9 cellular contexts compared by ENCODE assay signal in the genomic region with DNA sequence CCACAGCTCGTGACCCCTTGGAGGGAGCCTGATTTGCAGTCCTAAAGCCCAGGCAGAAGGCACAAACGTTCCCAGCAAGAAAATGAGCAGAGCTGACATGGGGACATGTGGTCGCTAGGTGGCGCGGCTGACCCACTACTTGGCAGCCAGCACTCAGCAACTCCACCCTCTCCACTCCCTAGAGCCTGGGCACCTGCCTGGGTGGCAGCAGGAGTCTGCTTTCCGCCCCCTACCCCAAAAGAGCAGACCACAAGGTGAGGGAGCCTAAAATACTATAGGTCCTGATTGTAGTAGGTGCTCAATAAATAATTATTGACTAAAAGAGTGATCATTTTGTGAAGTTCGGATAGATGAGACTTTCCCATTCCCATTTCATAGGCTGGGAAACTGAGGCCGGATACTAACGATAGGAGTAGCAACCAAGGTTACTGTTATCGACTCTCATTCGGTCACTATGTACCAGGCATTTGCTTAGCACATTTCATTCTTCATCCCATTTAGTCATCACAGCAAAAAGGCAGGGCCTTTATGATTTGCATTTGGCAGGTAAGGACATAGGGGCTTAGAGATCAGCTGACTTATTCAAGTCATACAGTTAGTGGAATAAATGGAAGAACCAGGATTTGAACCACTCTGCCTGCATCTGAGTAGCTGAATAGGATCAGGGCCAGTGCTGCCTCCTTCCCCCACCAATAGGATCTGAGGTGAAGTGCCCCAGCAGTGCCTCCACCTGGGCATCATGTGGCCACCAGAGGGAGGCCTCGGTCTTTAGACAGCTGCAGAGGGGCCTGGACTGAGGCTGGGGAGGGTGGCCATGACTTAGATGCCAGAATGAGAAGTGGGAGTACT. TPM values are rescaled to one million over a fixed set of nuclear protein-coding genes. Genes with fewer than 3 reads are reported as not detected.
DNase-seq lines count a peak whose midpoint lies in the region; ATAC-seq, FAIRE-seq and TF ChIP-seq lines count a peak whose summit lies in the region.
"Had no signal": no experiment of that assay in that cellular context is flagged by ENCODE, and none has a peak within 500 bp of the region (broad histone marks: within the 10 kb centered on the region; RNA-seq: fewer than 3 reads in every experiment).

No MANE protein-coding gene starts in this region.

- peak; percentile 60 for DNase-seq in NCI-H1436 (lab: John Stamatoyannopoulos, UW)
- DNase-seq in NCI-H1436 treated with DMSO at 0.1 percent for 48 hours (lab: John Stamatoyannopoulos, UW), result no peak
- DNase-seq in HuH-7.5 (ENCODE audit: low spot score), result peak; percentile 70
- peak; percentile 49 for DNase-seq in RCC 7860 (ENCODE audit: low spot score)
- peak; percentile 76 for DNase-seq in activated T-cell treated with anti-CD3 and anti-CD28 coated beads, Interleukin-2, amount 50 U/mL, for 4 hours
- peak; percentile 38 for DNase-seq in fibroblast of gingiva (ENCODE audit: low read depth)
- DNase-seq in testis, result peak; percentile 81

- no peak overlapping the region for H3K4me3 Mint-ChIP-seq in activated T-cell treated with anti-CD3 and anti-CD28 coated beads, Interleukin-2, amount 50 U/mL, for 4 hours

- TF ChIP-seq CTCF in neutrophil (IDR thresholded peaks at IDR 0.05) (peak; percentile 10), testis (IDR thresholded peaks at IDR 0.05) (peak; percentile 51 to 61 (median 53))

- no peaks in the 10 kb centered on the region for H3K4me1 Mint-ChIP-seq in activated T-cell treated with anti-CD3 and anti-CD28 coated beads, Interleukin-2, amount 50 U/mL, for 4 hours (ENCODE audit: low read depth)

- H3K27ac ChIP-seq in neutrophil, result no peak overlapping the region
- H3K27ac ChIP-seq in testis, result no peak overlapping the region
- H3K27ac ChIP-seq: BLaER1 had no signal

- 30 to 50% methylated on average over 10 to 12 of the region's 12 CpGs for WGBS in testis, 2 donors

- no peaks in the 10 kb centered on the region for H3K4me1 ChIP-seq in neutrophil (ENCODE audit: control insufficient read depth in 1 of 2, insufficient read depth in 1 of 2, low read depth in 1 of 2, low read length in 1 of 2)
- H3K4me1 ChIP-seq in testis, result no peaks in the 10 kb centered on the region
- H3K4me1 ChIP-seq: BLaER1 had no signal

- no peaks in the 10 kb centered on the region for H3K9me3 ChIP-seq in neutrophil
- no peaks in the 10 kb centered on the region for H3K9me3 ChIP-seq in testis
- H3K9me3 ChIP-seq: BLaER1 had no signal

- no peaks in the 10 kb centered on the region for H3K9me3 Mint-ChIP-seq in activated T-cell treated with anti-CD3 and anti-CD28 coated beads, Interleukin-2, amount 50 U/mL, for 4 hours

- no peaks in the 10 kb centered on the region for H3K36me3 ChIP-seq in neutrophil
- H3K36me3 ChIP-seq in testis (ENCODE audit: low read depth, missing control alignments), result no peaks in the 10 kb centered on the region
- H3K36me3 ChIP-seq: BLaER1 had no signal

- H3K27me3 ChIP-seq in neutrophil (peaks cover 45% of the 10 kb centered on the region), testis (no peaks in the 10 kb centered on the region)
- H3K27me3 ChIP-seq: BLaER1 had no signal

- intact Hi-C loops in testis (cut with DNase I; ENCODE audit: low total_unique reads), result no loop called here

- no peak for TF ChIP-seq POLR2A in testis (IDR thresholded peaks at IDR 0.05)

- H3K4me3 ChIP-seq in neutrophil (ENCODE audit: low read depth in 1 of 2, low read length in 1 of 2), result no peak overlapping the region
- no peak overlapping the region for H3K4me3 ChIP-seq in testis
- H3K4me3 ChIP-seq: BLaER1 had no signal

- peaks cover 13% of the 10 kb centered on the region for H3K27me3 Mint-ChIP-seq in activated T-cell treated with anti-CD3 and anti-CD28 coated beads, Interleukin-2, amount 50 U/mL, for 4 hours (ENCODE audit: low read depth)

- H3K36me3 Mint-ChIP-seq in activated T-cell treated with anti-CD3 and anti-CD28 coated beads, Interleukin-2, amount 50 U/mL, for 4 hours (ENCODE audit: insufficient read depth), result no peaks in the 10 kb centered on the region

- no peak for FAIRE-seq in RCC 7860 (lab: Jason Lieb, UNC)

- ATAC-seq in activated T-cell treated with anti-CD3 and anti-CD28 coated beads, Interleukin-2, amount 50 U/mL, for 4 hours, result peak; percentile 97

RNA-seq across cellular contexts. Expression of a gene that starts 57.3 kb away (rescaled TPM):
- not detected for total RNA-seq in activated T-cell treated with anti-CD3 and anti-CD28 coated beads, Interleukin-2, amount 50 U/mL, for 4 hours
- total RNA-seq in testis, result not detected
- polyA plus RNA-seq in testis (ENCODE audit: insufficient read depth, low read depth, low replicate concordance), result not detected
